Comparison of ENCODE assay signal across 13 cellular contexts in genomic region chr14:73531971-73532370, GRCh38. TPM values are rescaled to one million over a fixed set of nuclear protein-coding genes. Genes with fewer than 3 reads are reported as not detected.
DNase-seq lines count a peak whose midpoint lies in the region; FAIRE-seq lines count a peak whose summit lies in the region.
"Not testable (repeated sequence)": the region's sequence is repeated elsewhere in the genome, so short reads cannot be mapped to it uniquely, and the experiment has no call there.
"Had no signal": no experiment of that assay in that cellular context is flagged by ENCODE, and none has a peak within 500 bp of the region (broad histone marks: within the 10 kb centered on the region; RNA-seq: fewer than 3 reads in every experiment).

No MANE protein-coding gene starts in this region.

- H4K91ac ChIP-seq in mesenchymal stem cell (ENCODE audit: low read length): not testable (repeated sequence)

- WGBS in mesenchymal stem cell: no CpG with 5 or more reads among the region's 3 CpGs

- peak; percentile 98 for FAIRE-seq in HTR-8/SVneo (lab: Jason Lieb, UNC)

- H3K36me3 ChIP-seq in mesenchymal stem cell (ENCODE audit: control insufficient read depth in 1 of 2, insufficient read depth in 2 of 2, low read depth in 1 of 2, low read length in 2 of 2): not testable (repeated sequence)

- not testable (repeated sequence) for H3K79me1 ChIP-seq in mesenchymal stem cell (replicated peaks; ENCODE audit: low read length, poor library complexity, severe bottlenecking)

- DNase-seq in EH (ENCODE audit: low read depth) (peak; percentile 21), NCI-H2171 (lab: John Stamatoyannopoulos, UW) (peak; percentile 15), NCI-H82 (lab: John Stamatoyannopoulos, UW) (peak; percentile 90), RPMI7951 (ENCODE audit: low read depth) (peak; percentile 24), amniotic epithelial cell (ENCODE audit: low read depth) (peak; percentile 43), mesenchymal stem cell (peak; percentile 13)
- DNase-seq in HTR-8/SVneo (ENCODE audit: insufficient read length, low spot score): not testable (repeated sequence)

- not testable (repeated sequence) for H2AK5ac ChIP-seq in mesenchymal stem cell (ENCODE audit: low read length, severe bottlenecking)

- H2AFZ ChIP-seq in mesenchymal stem cell (ENCODE audit: low read depth, low read length): not testable (repeated sequence)

- H2BK15ac ChIP-seq in mesenchymal stem cell (ENCODE audit: low read depth, poor library complexity, severe bottlenecking): not testable (repeated sequence)

- H2BK12ac ChIP-seq in mesenchymal stem cell (ENCODE audit: low read length in 2 of 2): not testable (repeated sequence)

- not testable (repeated sequence) for H3K27ac ChIP-seq in mesenchymal stem cell (ENCODE audit: low read length, poor library complexity, severe bottlenecking)

- H3K4me3 ChIP-seq in mesenchymal stem cell (ENCODE audit: insufficient read depth in 1 of 2, low read depth in 1 of 2, low read length in 2 of 2): not testable (repeated sequence)

- H2BK120ac ChIP-seq in mesenchymal stem cell (ENCODE audit: low read depth, low read length): not testable (repeated sequence)

- not testable (repeated sequence) for H3K18ac ChIP-seq in mesenchymal stem cell (ENCODE audit: low read depth in 1 of 2, low read length in 2 of 2)

- not testable (repeated sequence) for H3K4me1 ChIP-seq in mesenchymal stem cell (ENCODE audit: control insufficient read depth, insufficient read depth, low read depth, low read length)

- H4K8ac ChIP-seq in mesenchymal stem cell (ENCODE audit: low read length): not testable (repeated sequence)

- H3K9ac ChIP-seq in mesenchymal stem cell (ENCODE audit: low read length): not testable (repeated sequence)

- not testable (repeated sequence) for H3K14ac ChIP-seq in mesenchymal stem cell (ENCODE audit: low read length in 2 of 2)

- not testable (repeated sequence) for H3K23ac ChIP-seq in mesenchymal stem cell (ENCODE audit: low read length in 2 of 2)

- H3K4ac ChIP-seq in mesenchymal stem cell (ENCODE audit: low read depth in 1 of 2, low read length in 2 of 2): not testable (repeated sequence)

- H3K9me3 ChIP-seq in mesenchymal stem cell (ENCODE audit: control insufficient read depth, low read length): not testable (repeated sequence)

- not testable (repeated sequence) for H3K27me3 ChIP-seq in mesenchymal stem cell (ENCODE audit: control insufficient read depth in 1 of 2, insufficient read depth in 1 of 2, low read length in 2 of 2)

- not testable (repeated sequence) for H2BK5ac ChIP-seq in mesenchymal stem cell (ENCODE audit: low read depth, low read length, poor library complexity, severe bottlenecking)

- H3K4me2 ChIP-seq in mesenchymal stem cell (ENCODE audit: low read length, poor library complexity, severe bottlenecking): not testable (repeated sequence)

RNA-seq across cellular contexts. Expression of gene ACOT1, which starts 5.0 kb away (rescaled TPM):
- total RNA-seq in RPMI7951 (2014; rRNA removed; shearing (Covaris generic)): 4.3 and 5.3 TPM in 2 replicates
- polyA plus RNA-seq in mesenchymal stem cell (2013, experiment 1 of 2): 14.5 TPM
- 14.8 TPM for polyA plus RNA-seq in mesenchymal stem cell (2013, experiment 2 of 2)
- total RNA-seq: G401, HT1080 had no signal

RNA-seq across cellular contexts. Expression of gene HEATR4, which starts 26.8 kb away (rescaled TPM):
- total RNA-seq in RPMI7951 (2014; rRNA removed; shearing (Covaris generic)): not detected in 2 replicates
- 0.01 TPM for polyA plus RNA-seq in mesenchymal stem cell (2013, experiment 1 of 2)
- not detected for polyA plus RNA-seq in mesenchymal stem cell (2013, experiment 2 of 2)
- total RNA-seq: CD4-positive, CD25-positive, alpha-beta regulatory T cell; CD8-positive, alpha-beta memory T cell; G401; GM12878; HFFc6; HT1080 had no signal

RNA-seq across cellular contexts. Expression of gene ACOT2, which starts 37.0 kb away (rescaled TPM):
- 29.9 and 31.9 TPM in 2 replicates for total RNA-seq in RPMI7951 (2014; rRNA removed; shearing (Covaris generic))
- polyA plus RNA-seq in mesenchymal stem cell (2013, experiment 1 of 2): 16.5 TPM
- 15.9 TPM for polyA plus RNA-seq in mesenchymal stem cell (2013, experiment 2 of 2)

RNA-seq across cellular contexts. Expression of gene RIOX1, which starts 41.2 kb away (rescaled TPM):
- total RNA-seq in RPMI7951 (2014; rRNA removed; shearing (Covaris generic)): 7.7 and 9.3 TPM in 2 replicates
- polyA plus RNA-seq in mesenchymal stem cell (2013, experiment 1 of 2): 6.5 TPM
- polyA plus RNA-seq in mesenchymal stem cell (2013, experiment 2 of 2): 6.7 TPM

RNA-seq across cellular contexts. Expression of gene ACOT4, which starts 59.7 kb away (rescaled TPM):
- 3.0 and 3.6 TPM in 2 replicates for total RNA-seq in RPMI7951 (2014; rRNA removed; shearing (Covaris generic))
- 0.65 TPM for polyA plus RNA-seq in mesenchymal stem cell (2013, experiment 1 of 2)
- 0.59 TPM for polyA plus RNA-seq in mesenchymal stem cell (2013, experiment 2 of 2)
- total RNA-seq: G401, HFFc6, HT1080 had no signal
